Comparison of ENCODE assay signal across 15 cellular contexts in genomic region chr13:112761701-112762689, GRCh38.
DNase-seq lines count a peak whose midpoint lies in the region; ATAC-seq and TF ChIP-seq lines count a peak whose summit lies in the region.
"Had no signal": no experiment of that assay in that cellular context is flagged by ENCODE, and none has a peak within 500 bp of the region (broad histone marks: within the 10 kb centered on the region; RNA-seq: fewer than 3 reads in every experiment).

No MANE protein-coding gene starts in this region.

- H4K91ac ChIP-seq in mesenchymal stem cell (ENCODE audit: low read length), result no peak overlapping the region

- H3K27me3 ChIP-seq in fibroblast of lung (ENCODE audit: control insufficient read depth, insufficient read depth, low read length) (no peaks in the 10 kb centered on the region), mesenchymal stem cell (ENCODE audit: control insufficient read depth in 1 of 2, insufficient read depth in 1 of 2, low read length in 2 of 2) (no peaks in the 10 kb centered on the region), upper lobe of right lung (no peaks in the 10 kb centered on the region)

- no peak overlapping the region for H2BK5ac ChIP-seq in mesenchymal stem cell (ENCODE audit: low read depth, low read length, poor library complexity, severe bottlenecking)

- H3K4me3 ChIP-seq in fibroblast of lung (replicated peaks in 1 of 4; ENCODE audit: control extremely low read depth in 1 of 4, insufficient read depth in 1 of 4, low read depth in 3 of 4, low read length in 4 of 4), result no peak overlapping the region
- H3K4me3 ChIP-seq in mesenchymal stem cell (ENCODE audit: insufficient read depth in 1 of 2, low read depth in 1 of 2, low read length in 2 of 2), result peak overlapping the region in 1 of 2 experiments; percentile 77
- no peak overlapping the region for H3K4me3 ChIP-seq in upper lobe of right lung

- H2BK120ac ChIP-seq in mesenchymal stem cell (ENCODE audit: low read depth, low read length), result no peak overlapping the region

- H3K4ac ChIP-seq in mesenchymal stem cell (ENCODE audit: low read depth in 1 of 2, low read length in 2 of 2), result no peak overlapping the region

- no peak overlapping the region for H3K4me2 ChIP-seq in fibroblast of lung (ENCODE audit: extremely low read depth, insufficient read depth, low read length)
- H3K4me2 ChIP-seq in mesenchymal stem cell (ENCODE audit: low read length, poor library complexity, severe bottlenecking), result no peak overlapping the region

- no peak overlapping the region for H3K18ac ChIP-seq in mesenchymal stem cell (ENCODE audit: low read depth in 1 of 2, low read length in 2 of 2)

- H3K9ac ChIP-seq in fibroblast of lung (ENCODE audit: insufficient read depth, low read length) (no peak overlapping the region), mesenchymal stem cell (ENCODE audit: low read length) (peak overlapping the region; percentile 79)

- WGBS in mesenchymal stem cell, result 89% methylated on average over 18 of the region's 21 CpGs

- H2AFZ ChIP-seq in fibroblast of lung (ENCODE audit: low read length) (no peak overlapping the region), mesenchymal stem cell (ENCODE audit: low read depth, low read length) (no peak overlapping the region)

- H4K8ac ChIP-seq in mesenchymal stem cell (ENCODE audit: low read length), result peak overlapping the region; percentile 67

- H3K27ac ChIP-seq in fibroblast of lung (ENCODE audit: insufficient read depth, low read length), result peak overlapping the region; percentile 23
- H3K27ac ChIP-seq in mesenchymal stem cell (ENCODE audit: low read length, poor library complexity, severe bottlenecking), result no peak overlapping the region
- peak overlapping the region; percentile 26 for H3K27ac ChIP-seq in upper lobe of right lung
- H3K27ac ChIP-seq: 22Rv1, WERI-Rb-1 had no signal

- no peak overlapping the region for H2AK5ac ChIP-seq in mesenchymal stem cell (ENCODE audit: low read length, severe bottlenecking)

- no peak overlapping the region for H3K23ac ChIP-seq in mesenchymal stem cell (ENCODE audit: low read length in 2 of 2)

- intact Hi-C loops in upper lobe of right lung (cut with DNase I), result no loop called here

- peak overlapping the region in 1 of 2 experiments; percentile 5 for H3K14ac ChIP-seq in mesenchymal stem cell (ENCODE audit: low read length in 2 of 2)

- peak; percentile 25 for DNase-seq in DMS79 treated with DMSO at 0.1 percent for 48 hours (lab: John Stamatoyannopoulos, UW)
- no peak for DNase-seq in DMS79 (lab: John Stamatoyannopoulos, UW)
- DNase-seq in fibroblast of lung (ENCODE audit: low read depth in 2 of 2), result peak; percentile 34 to 78
- peak; percentile 18 for DNase-seq in mesenchymal stem cell
- DNase-seq in upper lobe of right lung, result peak; percentile 83
- no peak for DNase-seq in iPS-NIHi11 (ENCODE audit: low spot score)
- no peak for DNase-seq in DMS153 (lab: John Stamatoyannopoulos, UW)
- DNase-seq in NCI-H345 (lab: John Stamatoyannopoulos, UW), result no peak
- DNase-seq: activated CD8-positive, alpha-beta memory T cell treated with anti-CD3 and anti-CD28 coated beads, Interleukin-2, amount 10 ng/mL, durations not matched to agents 7 days and 5 days; activated naive CD4-positive, alpha-beta T cell treated with Interleukin-2 at 50 U/mL for 16 hours; MV-4-11; stimulated activated CD4-positive, alpha-beta T cell treated with anti-CD3 and anti-CD28 coated beads, Interleukin-4, amount 100 ng/mL, for 1 hour; WERI-Rb-1 had no signal

- H3K4me1 ChIP-seq in fibroblast of lung (ENCODE audit: control insufficient read depth, extremely low read depth, insufficient read depth, low read length), result peaks cover 8% of the 10 kb centered on the region
- peaks cover 17% of the 10 kb centered on the region for H3K4me1 ChIP-seq in mesenchymal stem cell (ENCODE audit: control insufficient read depth, insufficient read depth, low read depth, low read length)
- H3K4me1 ChIP-seq in upper lobe of right lung, result peaks cover 36% of the 10 kb centered on the region

- no peak overlapping the region for H2BK15ac ChIP-seq in mesenchymal stem cell (ENCODE audit: low read depth, poor library complexity, severe bottlenecking)

- no peaks in the 10 kb centered on the region for H3K79me2 ChIP-seq in fibroblast of lung (ENCODE audit: control insufficient read depth, insufficient read depth, low read length)

- peaks cover 34% of the 10 kb centered on the region for H3K79me1 ChIP-seq in mesenchymal stem cell (replicated peaks; ENCODE audit: low read length, poor library complexity, severe bottlenecking)

- H2BK12ac ChIP-seq in mesenchymal stem cell (ENCODE audit: low read length in 2 of 2), result no peak overlapping the region

- TF ChIP-seq CTCF in fibroblast of lung (conservative IDR thresholded peaks at IDR 0.05 in 1 of 2, IDR thresholded peaks at IDR 0.05 in 1 of 2; ENCODE audit: low read depth in 1 of 2, low read length in 2 of 2) (no peak), upper lobe of right lung (IDR thresholded peaks at IDR 0.05) (no peak)

- H3K36me3 ChIP-seq in fibroblast of lung (ENCODE audit: control insufficient read depth, insufficient read depth, low read length) (no peaks in the 10 kb centered on the region), mesenchymal stem cell (ENCODE audit: control insufficient read depth in 1 of 2, insufficient read depth in 2 of 2, low read depth in 1 of 2, low read length in 2 of 2) (peaks cover 0 to 13% of the 10 kb centered on the region in 2 experiments), upper lobe of right lung (no peaks in the 10 kb centered on the region)
- H3K36me3 ChIP-seq: WERI-Rb-1 had no signal

- H4K20me1 ChIP-seq in fibroblast of lung (ENCODE audit: control insufficient read depth, extremely low read depth, insufficient read depth, low read length), result no peaks in the 10 kb centered on the region

- peak; percentile 83 for ATAC-seq in upper lobe of right lung
- ATAC-seq: activated CD8-positive, alpha-beta memory T cell treated with anti-CD3 and anti-CD28 coated beads, Interleukin-2, amount 10 ng/mL, durations not matched to agents 7 days and 5 days; HCT116 had no signal

- H3K9me3 ChIP-seq in fibroblast of lung (ENCODE audit: control insufficient read depth, insufficient read depth, low read depth, low read length) (no peaks in the 10 kb centered on the region), mesenchymal stem cell (ENCODE audit: control insufficient read depth, low read length) (no peaks in the 10 kb centered on the region), upper lobe of right lung (no peaks in the 10 kb centered on the region)

Comparison
In these comparisons a context has a peak if more than half of its experiments do, and no peak if none do; other contexts are left out.
1. DNase-seq: peak in DMS79 treated with DMSO at 0.1 percent for 48 hours (single experiment), fibroblast of lung (2 of 2), mesenchymal stem cell (single experiment) and upper lobe of right lung (single experiment); none in DMS79 (single experiment), iPS-NIHi11 (single experiment), DMS153 (single experiment) and NCI-H345 (single experiment).